ENCODE assay signal across 20 cellular contexts in the genomic region with DNA sequence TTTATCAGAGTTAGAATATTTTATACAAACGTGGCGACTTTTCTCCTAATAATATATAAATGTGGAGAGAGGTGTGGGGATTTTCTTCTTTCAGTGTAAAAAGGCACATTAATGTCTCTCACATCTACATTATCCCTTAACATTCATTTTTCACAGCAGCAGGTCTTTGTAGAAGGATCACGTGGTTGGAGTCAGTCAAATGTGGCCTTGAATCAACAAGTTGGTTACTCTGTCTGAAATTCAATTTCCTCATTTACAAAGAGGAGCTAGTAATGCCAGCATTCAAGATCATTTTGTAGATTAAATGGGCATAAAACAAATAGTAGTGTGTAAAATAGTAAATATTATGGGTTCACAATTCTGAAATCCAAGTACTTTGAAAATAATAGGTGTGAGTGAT.
DNase-seq lines count a peak whose midpoint lies in the region; ATAC-seq lines count a peak whose summit lies in the region.
"Had no signal": no experiment of that assay in that cellular context is flagged by ENCODE, and none has a peak within 500 bp of the region (broad histone marks: within the 10 kb centered on the region; RNA-seq: fewer than 3 reads in every experiment).

No MANE protein-coding gene starts in this region.

- no peak overlapping the region for H4K5ac ChIP-seq in mesendoderm (ENCODE audit: low read length)

- H2BK15ac ChIP-seq in mesendoderm (replicated peaks; ENCODE audit: low read depth), result no peak overlapping the region

- H2AK5ac ChIP-seq in mesendoderm (ENCODE audit: low read length), result no peak overlapping the region

- H3K27ac ChIP-seq in HUES48 (ENCODE audit: low read depth, low read length) (peak overlapping the region; percentile 37), mesendoderm (ENCODE audit: low read depth, low read length) (no peak overlapping the region)
- H3K27ac ChIP-seq: RWPE1, SJSA1 had no signal

- no peaks in the 10 kb centered on the region for H3K9me3 ChIP-seq in HUES48 (ENCODE audit: control insufficient read depth, insufficient read depth, low read length)
- H3K9me3 ChIP-seq: SJSA1 had no signal

- H3K4me3 ChIP-seq in HUES48 (ENCODE audit: low read depth, low read length) (peak overlapping the region; percentile 3; the same call in 1 of the 2 replicates), mesendoderm (ENCODE audit: low read length) (no peak overlapping the region)
- H3K4me3 ChIP-seq: SJSA1 had no signal

- H3K79me1 ChIP-seq in mesendoderm (ENCODE audit: low read length), result no peaks in the 10 kb centered on the region

- no peak overlapping the region for H3K23ac ChIP-seq in mesendoderm (ENCODE audit: low read length)

- no peak overlapping the region for H3K18ac ChIP-seq in mesendoderm (ENCODE audit: low read length)

- no CpG with 5 or more reads among the region's 3 CpGs for WGBS in mesendoderm (ENCODE audit: extremely low coverage, insufficient coverage, low lambda C conversion rate)

- no peak overlapping the region for H3K4ac ChIP-seq in mesendoderm (ENCODE audit: low read depth, low read length)

- no peak overlapping the region for H3K4me2 ChIP-seq in mesendoderm (ENCODE audit: low read length)

- no peaks in the 10 kb centered on the region for H3K79me2 ChIP-seq in mesendoderm (ENCODE audit: control insufficient read depth, insufficient read depth, low read length)

- H2BK5ac ChIP-seq in mesendoderm (ENCODE audit: low read length), result no peak overlapping the region

- no peak overlapping the region for H4K8ac ChIP-seq in mesendoderm (ENCODE audit: low read depth, low read length)

- H3K56ac ChIP-seq in mesendoderm (ENCODE audit: low read length), result no peak overlapping the region

- H3K27me3 ChIP-seq in HUES48 (ENCODE audit: control insufficient read depth, insufficient read depth, low read length) (no peaks in the 10 kb centered on the region; the same call in 1 of the 2 replicates), mesendoderm (ENCODE audit: insufficient read depth, low read length, poor library complexity) (no peaks in the 10 kb centered on the region)
- H3K27me3 ChIP-seq: SJSA1 had no signal

- no peak for ATAC-seq in HG02840 (IDR thresholded peaks at IDR 0.05; ENCODE audit: low FRiP score, unreplicated experiment)

- H3K36me3 ChIP-seq in HUES48 (ENCODE audit: control insufficient read depth, insufficient read depth, low read length), result no peaks in the 10 kb centered on the region
- no peaks in the 10 kb centered on the region for H3K36me3 ChIP-seq in mesendoderm (ENCODE audit: control insufficient read depth, insufficient read depth, low read length)
- H3K36me3 ChIP-seq: SJSA1 had no signal

- DNase-seq in NCI-H146 (lab: John Stamatoyannopoulos, UW) (peak; percentile 4), NCI-H146 treated with DMSO at 0.1 percent for 48 hours (lab: John Stamatoyannopoulos, UW; ENCODE audit: unreplicated experiment) (no peak), NCI-H69 (lab: John Stamatoyannopoulos, UW) (peak; percentile 48), mesendoderm (peak; percentile 38), NCI-H1436 (lab: John Stamatoyannopoulos, UW) (no peak), cerebellum (ENCODE audit: low spot score) (no peak)
- DNase-seq: 8988T; Calu3; CD4-positive, alpha-beta memory T cell; DMS79; NCI-H1092 treated with DMSO at 0.1 percent for 48 hours; NCI-H187 treated with DMSO at 0.1 percent for 48 hours; NCI-H2227 treated with DMSO at 0.1 percent for 48 hours; NCI-H524; NK-92 treated with Interleukin-12 subunit alpha and Interleukin-12 subunit beta, amount 100 ng/mL, for 24 hours; SW 1271 had no signal

- peaks cover 46% of the 10 kb centered on the region for H3K4me1 ChIP-seq in HUES48 (ENCODE audit: control insufficient read depth, insufficient read depth, low read length)
- H3K4me1 ChIP-seq in mesendoderm (ENCODE audit: control insufficient read depth, low read depth, low read length), result no peaks in the 10 kb centered on the region
- H3K4me1 ChIP-seq: SJSA1 had no signal

- no peak overlapping the region for H2BK120ac ChIP-seq in mesendoderm (ENCODE audit: low read depth, low read length)

- no peak overlapping the region for H3K9ac ChIP-seq in HUES48 (ENCODE audit: low read depth, low read length)
- H3K9ac ChIP-seq in mesendoderm (ENCODE audit: low read length), result no peak overlapping the region

Comparison
In these comparisons a context has a peak if more than half of its experiments do, and no peak if none do; other contexts are left out.
1. DNase-seq: peak in NCI-H146 (single experiment), NCI-H69 (single experiment) and mesendoderm (single experiment); none in NCI-H146 treated with DMSO at 0.1 percent for 48 hours (single experiment), NCI-H1436 (single experiment) and cerebellum (single experiment).